17 cellular contexts compared by ENCODE assay signal in genomic region chr6:44162876-44163625, GRCh38. TPM values are rescaled to one million over a fixed set of nuclear protein-coding genes. Genes with fewer than 3 reads are reported as not detected.
DNase-seq lines count a peak whose midpoint lies in the region; ATAC-seq, FAIRE-seq and TF ChIP-seq lines count a peak whose summit lies in the region.
"Had no signal": no experiment of that assay in that cellular context is flagged by ENCODE, and none has a peak within 500 bp of the region (broad histone marks: within the 10 kb centered on the region; RNA-seq: fewer than 3 reads in every experiment).

No MANE protein-coding gene starts in this region.

- no peak overlapping the region for H3K4me3 Mint-ChIP-seq in activated CD8-positive, alpha-beta T cell treated with anti-CD3 and anti-CD28 coated beads, Interleukin-2, amount 10 ng/mL, durations not matched to agents 7 days and 5 days
- H3K4me3 Mint-ChIP-seq: HFFc6 had no signal

- H3K27ac ChIP-seq in HepG2 (ENCODE audit: extremely low read length, insufficient read depth, low read length) (no peak overlapping the region), right lobe of liver (no peak overlapping the region)

- TF ChIP-seq CTCF in HepG2 (CRISPR knock-in tag; IDR thresholded peaks at IDR 0.05), result no peak
- no peak for TF ChIP-seq CTCF in right lobe of liver (IDR thresholded peaks at IDR 0.05)

- no peak for FAIRE-seq in HepG2 (lab: Jason Lieb, UNC)

- TF ChIP-seq POLR2A in HepG2 (IDR thresholded peaks at IDR 0.05; ENCODE audit: insufficient read depth in 1 of 2, low read depth in 2 of 2, low read length in 2 of 2) (no peak), right lobe of liver (IDR thresholded peaks at IDR 0.05) (no peak)

- BruUV-seq in HepG2 (replicated peaks; lab: Mats Ljungman, UMichigan), result no TSS peak

- H3K27me3 Mint-ChIP-seq in activated CD8-positive, alpha-beta T cell treated with anti-CD3 and anti-CD28 coated beads, Interleukin-2, amount 10 ng/mL, durations not matched to agents 7 days and 5 days (ENCODE audit: low read depth), result peaks cover 16% of the 10 kb centered on the region

- peaks cover 12% of the 10 kb centered on the region for H3K4me1 Mint-ChIP-seq in activated CD8-positive, alpha-beta T cell treated with anti-CD3 and anti-CD28 coated beads, Interleukin-2, amount 10 ng/mL, durations not matched to agents 7 days and 5 days (ENCODE audit: low read depth)

- H3K4me3 ChIP-seq in HepG2 (replicated peaks in 1 of 3; ENCODE audit: insufficient read depth in 1 of 3, low read depth in 2 of 3, low read length in 3 of 3) (no peak overlapping the region), right lobe of liver (no peak overlapping the region)

- H3K9ac ChIP-seq in HepG2 (ENCODE audit: insufficient read depth, low read depth, low read length), result no peak overlapping the region

- no peaks in the 10 kb centered on the region for H3K9me3 Mint-ChIP-seq in activated CD8-positive, alpha-beta T cell treated with anti-CD3 and anti-CD28 coated beads, Interleukin-2, amount 10 ng/mL, durations not matched to agents 7 days and 5 days (ENCODE audit: insufficient read depth)
- H3K9me3 Mint-ChIP-seq: HFFc6 had no signal

- H3K9me3 ChIP-seq in HepG2 (ENCODE audit: low read length) (no peaks in the 10 kb centered on the region), right lobe of liver (no peaks in the 10 kb centered on the region)

- H2AFZ ChIP-seq in HepG2 (ENCODE audit: low read length), result no peak overlapping the region

- in situ Hi-C loops in HepG2 (cut with HindIII; ENCODE audit: extremely low pct_ligation_motif_present, low pct_unique_long_range_greater_than_20kb), result no loop called here

- H3K36me3 Mint-ChIP-seq in activated CD8-positive, alpha-beta T cell treated with anti-CD3 and anti-CD28 coated beads, Interleukin-2, amount 10 ng/mL, durations not matched to agents 7 days and 5 days (ENCODE audit: low read depth), result no peaks in the 10 kb centered on the region

- no peak overlapping the region for H3K27ac Mint-ChIP-seq in activated CD8-positive, alpha-beta T cell treated with anti-CD3 and anti-CD28 coated beads, Interleukin-2, amount 10 ng/mL, durations not matched to agents 7 days and 5 days
- H3K27ac Mint-ChIP-seq: HFFc6 had no signal

- POLR2A ChIA-PET in HepG2 (lab: Yijun Ruan, JAX), result interaction anchor here (0.7 kb wide), 1 partner anchor 84 kb away, joined by 3 read pairs; the partner anchor contains the start of gene HSP90AB1
- POLR2A ChIA-PET in activated CD8-positive, alpha-beta T cell treated with anti-CD3 and anti-CD28 coated beads, Interleukin-2, amount 10 ng/mL, durations not matched to agents 7 days and 5 days (lab: Charles Lee), result no interaction called here

- DNase-seq in HepG2 (ENCODE audit: low spot score), result no peak
- no peak for DNase-seq in right lobe of liver
- peak; percentile 44 for DNase-seq in ecto neural progenitor cell (ENCODE audit: low spot score)
- no peak for DNase-seq in left ventricle myocardium superior
- no peak for DNase-seq in activated CD8-positive, alpha-beta T cell treated with anti-CD3 and anti-CD28 coated beads, Interleukin-2, amount 10 ng/mL, durations not matched to agents 7 days and 5 days
- DNase-seq: 8988T, C1 segment of cervical spinal cord, DMS153, GOT3, HFFc6, NCI-H1417 treated with DMSO at 0.1 percent for 48 hours, NCI-H2029, NCI-H2171 treated with DMSO at 0.1 percent for 48 hours, NCI-H510A treated with DMSO at 0.1 percent for 48 hours, Right ventricle myocardium superior had no signal

- no peak overlapping the region for H3K4me2 ChIP-seq in HepG2 (ENCODE audit: low read depth, low read length)

- H3K27me3 ChIP-seq in HepG2 (ENCODE audit: control insufficient read depth in 1 of 2, insufficient read depth in 2 of 2, low read length in 2 of 2) (peaks cover 2 to 25% of the 10 kb centered on the region in 2 experiments; a peak in 4 of 5 replicates), right lobe of liver (no peaks in the 10 kb centered on the region)

- TF ChIP-seq EP300 in HepG2 (IDR thresholded peaks at IDR 0.05; ENCODE audit: low read depth in 2 of 2, low read length in 2 of 2), result no peak
- no peak for TF ChIP-seq EP300 in HepG2 (CRISPR knock-in tag; IDR thresholded peaks at IDR 0.05; ENCODE audit: borderline replicate concordance)

- H3K4me1 ChIP-seq in HepG2 (ENCODE audit: insufficient read depth, low read length) (peaks cover 71% of the 10 kb centered on the region), right lobe of liver (no peaks in the 10 kb centered on the region)

- WGBS in HepG2 (ENCODE audit: low lambda C conversion rate), result 29% methylated on average over 8 of the region's 8 CpGs
- WGBS in right lobe of liver (ENCODE audit: insufficient coverage, low coverage, low lambda C conversion rate, missing lambda C conversion rate), result 63% methylated on average over 4 of the region's 8 CpGs

- intact Hi-C loops in HepG2 (cut with micrococcal nuclease; ENCODE audit: unreplicated experiment) (no loop called here), right lobe of liver (cut with DNase I) (loop anchor here in 1 of 2 donors (10.0 kb wide), 1 partner anchor 182 kb away; the partner anchor contains the start of gene SPATS1), left ventricle myocardium superior (cut with micrococcal nuclease) (no loop called here)

- TF ChIP-seq RAD21 in HepG2 (CRISPR knock-in tag; IDR thresholded peaks at IDR 0.05), result no peak

- H3K79me2 ChIP-seq in HepG2 (ENCODE audit: insufficient read depth, low read length), result no peaks in the 10 kb centered on the region

- CTCF ChIA-PET in HepG2 (lab: Yijun Ruan, JAX; ENCODE audit: low intra/inter-chr PET ratio, low total read pairs), result no interaction called here
- CTCF ChIA-PET in activated CD8-positive, alpha-beta T cell treated with anti-CD3 and anti-CD28 coated beads, Interleukin-2, amount 10 ng/mL, durations not matched to agents 7 days and 5 days (lab: Charles Lee), result interaction anchor here (1.1 to 1.9 kb wide), 3 partner anchors 10 to 176 kb away, joined by 3 to 12 read pairs (median 3); no protein-coding TSS in a partner anchor

- no peak for ATAC-seq in HepG2
- ATAC-seq in right lobe of liver, result no peak
- ATAC-seq in left ventricle myocardium superior, result no peak
- no peak for ATAC-seq in activated CD8-positive, alpha-beta T cell treated with anti-CD3 and anti-CD28 coated beads, Interleukin-2, amount 10 ng/mL, durations not matched to agents 7 days and 5 days
- ATAC-seq in HG03135 (IDR thresholded peaks at IDR 0.05; ENCODE audit: unreplicated experiment), result no peak
- ATAC-seq: Panc1 had no signal

- H3K36me3 ChIP-seq in HepG2 (replicated peaks in 1 of 2; ENCODE audit: control insufficient read depth in 1 of 2, insufficient read depth in 2 of 2, low read length in 2 of 2) (no peaks in the 10 kb centered on the region), right lobe of liver (no peaks in the 10 kb centered on the region)

- no peaks in the 10 kb centered on the region for H4K20me1 ChIP-seq in HepG2 (ENCODE audit: insufficient read depth, low read length)

RNA-seq across cellular contexts. Expression of gene CAPN11, which starts 4.4 kb away (rescaled TPM):
- total RNA-seq in HepG2 (2016; rRNA removed; fragmentation: Illumina TruSeq; extraction: Trizol), result 0.07 TPM in 1 of 2 replicates, not detected in the other
- not detected in 2 replicates for total RNA-seq in HepG2 (2016; cell fraction: cytosol; rRNA removed; fragmentation: Illumina TruSeq; extraction: Trizol; ENCODE audit: low read depth)
- total RNA-seq in HepG2 (2016; cell fraction: insoluble cytoplasmic fraction; rRNA removed; fragmentation: Illumina TruSeq; extraction: Trizol), result not detected in 2 replicates
- not detected in 2 replicates for total RNA-seq in HepG2 (2016; cell fraction: membrane; rRNA removed; fragmentation: Illumina TruSeq; extraction: Trizol)
- total RNA-seq in HepG2 (2016; cell fraction: nucleus; rRNA removed; fragmentation: Illumina TruSeq; extraction: Trizol), result not detected in 2 replicates
- 0.11 and 0.13 TPM in 2 replicates for polyA plus RNA-seq in HepG2 (2011; rRNA removed)
- polyA plus RNA-seq in HepG2 (2011; cell fraction: cytosol; rRNA removed), result 0.03 and 0.05 TPM in 2 replicates
- 0.71 and 0.74 TPM in 2 replicates for polyA plus RNA-seq in HepG2 (2011; cell fraction: nucleus; rRNA removed)
- polyA plus RNA-seq in HepG2 (2012), result 0.07 and 0.09 TPM in 2 replicates
- not detected in 2 replicates for polyA plus RNA-seq in HepG2 (2016; cell fraction: cytosol; fragmentation: Illumina TruSeq; extraction: Trizol; ENCODE audit: low read depth)
- not detected in 2 replicates for polyA plus RNA-seq in HepG2 (2016; cell fraction: insoluble cytoplasmic fraction; fragmentation: Illumina TruSeq; extraction: Trizol; ENCODE audit: low read depth)
- polyA plus RNA-seq in HepG2 (2016; cell fraction: membrane; fragmentation: Illumina TruSeq; extraction: Trizol; ENCODE audit: low read depth), result not detected in 2 replicates
- not detected in 2 replicates for polyA plus RNA-seq in HepG2 (2016; cell fraction: nucleus; fragmentation: Illumina TruSeq; extraction: Trizol; ENCODE audit: insufficient read depth, low read depth)
- 0.07 TPM in 1 of 2 replicates, not detected in the other for polyA minus RNA-seq in HepG2 (2011; rRNA and poly(A)+ RNA removed; ENCODE audit: low replicate concordance)
- polyA minus RNA-seq in HepG2 (2011; cell fraction: cytosol; rRNA and poly(A)+ RNA removed), result not detected in 2 replicates
- polyA minus RNA-seq in HepG2 (2011; cell fraction: nucleus; rRNA and poly(A)+ RNA removed), result 0.37 TPM in 1 of 2 replicates, not detected in the other
- under 1 TPM in 2 of 6 experiments, not detected in 4; 0.22 to 0.31 TPM for total RNA-seq in right lobe of liver
- 0.40 TPM for total RNA-seq in left ventricle myocardium superior
- total RNA-seq in activated CD8-positive, alpha-beta T cell treated with anti-CD3 and anti-CD28 coated beads, Interleukin-2, amount 10 ng/mL, durations not matched to agents 7 days and 5 days, result under 1 TPM; 0.58 to 0.70 TPM
- total RNA-seq: HFFc6 had no signal

RNA-seq across cellular contexts. Expression of gene TMEM63B, which starts 35.7 kb away (rescaled TPM):
- total RNA-seq in HepG2 (2016; rRNA removed; fragmentation: Illumina TruSeq; extraction: Trizol) (13.9 and 27.4 TPM in 2 replicates), right lobe of liver (10 to 100 TPM; 30.6 to 41.0 (median 36.8) TPM), left ventricle myocardium superior (47.3 TPM)
- 5.1 and 5.8 TPM in 2 replicates for total RNA-seq in HepG2 (2016; cell fraction: cytosol; rRNA removed; fragmentation: Illumina TruSeq; extraction: Trizol; ENCODE audit: low read depth)
- 11.4 and 28.3 TPM in 2 replicates for total RNA-seq in HepG2 (2016; cell fraction: insoluble cytoplasmic fraction; rRNA removed; fragmentation: Illumina TruSeq; extraction: Trizol)
- 14.9 and 15.8 TPM in 2 replicates for total RNA-seq in HepG2 (2016; cell fraction: membrane; rRNA removed; fragmentation: Illumina TruSeq; extraction: Trizol)
- total RNA-seq in HepG2 (2016; cell fraction: nucleus; rRNA removed; fragmentation: Illumina TruSeq; extraction: Trizol), result 28.7 and 33.8 TPM in 2 replicates
- polyA plus RNA-seq in HepG2 (2011; rRNA removed), result 75.8 and 83.8 TPM in 2 replicates
- polyA plus RNA-seq in HepG2 (2011; cell fraction: cytosol; rRNA removed), result 81.0 and 82.0 TPM in 2 replicates
- 185 and 224 TPM in 2 replicates for polyA plus RNA-seq in HepG2 (2011; cell fraction: nucleus; rRNA removed)
- polyA plus RNA-seq in HepG2 (2012), result 37.7 and 41.7 TPM in 2 replicates
- polyA plus RNA-seq in HepG2 (2016; cell fraction: cytosol; fragmentation: Illumina TruSeq; extraction: Trizol; ENCODE audit: low read depth), result 5.0 and 5.6 TPM in 2 replicates
- polyA plus RNA-seq in HepG2 (2016; cell fraction: insoluble cytoplasmic fraction; fragmentation: Illumina TruSeq; extraction: Trizol; ENCODE audit: low read depth), result 13.6 and 16.8 TPM in 2 replicates
- polyA plus RNA-seq in HepG2 (2016; cell fraction: membrane; fragmentation: Illumina TruSeq; extraction: Trizol; ENCODE audit: low read depth), result 10.0 and 10.2 TPM in 2 replicates
- 69.5 and 76.1 TPM in 2 replicates for polyA plus RNA-seq in HepG2 (2016; cell fraction: nucleus; fragmentation: Illumina TruSeq; extraction: Trizol; ENCODE audit: insufficient read depth, low read depth)
- 62.2 and 179 TPM in 2 replicates for polyA minus RNA-seq in HepG2 (2011; rRNA and poly(A)+ RNA removed; ENCODE audit: low replicate concordance)
- 36.8 and 42.0 TPM in 2 replicates for polyA minus RNA-seq in HepG2 (2011; cell fraction: cytosol; rRNA and poly(A)+ RNA removed)
- polyA minus RNA-seq in HepG2 (2011; cell fraction: nucleus; rRNA and poly(A)+ RNA removed), result 36.6 and 36.8 TPM in 2 replicates
- total RNA-seq in activated CD8-positive, alpha-beta T cell treated with anti-CD3 and anti-CD28 coated beads, Interleukin-2, amount 10 ng/mL, durations not matched to agents 7 days and 5 days, result 10 to 100 TPM; 15.5 to 17.9 TPM

RNA-seq across cellular contexts. Expression of gene MRPL14, which starts 35.8 kb away (rescaled TPM):
- total RNA-seq in HepG2 (2016; rRNA removed; fragmentation: Illumina TruSeq; extraction: Trizol) (178 and 191 TPM in 2 replicates), right lobe of liver (10 to 100 TPM; 26.5 to 70.0 (median 35.4) TPM), left ventricle myocardium superior (38.8 TPM)
- total RNA-seq in HepG2 (2016; cell fraction: cytosol; rRNA removed; fragmentation: Illumina TruSeq; extraction: Trizol; ENCODE audit: low read depth), result 169 and 189 TPM in 2 replicates
- total RNA-seq in HepG2 (2016; cell fraction: insoluble cytoplasmic fraction; rRNA removed; fragmentation: Illumina TruSeq; extraction: Trizol), result 186 and 208 TPM in 2 replicates
- total RNA-seq in HepG2 (2016; cell fraction: membrane; rRNA removed; fragmentation: Illumina TruSeq; extraction: Trizol), result 148 and 200 TPM in 2 replicates
- total RNA-seq in HepG2 (2016; cell fraction: nucleus; rRNA removed; fragmentation: Illumina TruSeq; extraction: Trizol), result 65.1 and 65.8 TPM in 2 replicates
- 157 and 166 TPM in 2 replicates for polyA plus RNA-seq in HepG2 (2011; rRNA removed)
- 144 and 170 TPM in 2 replicates for polyA plus RNA-seq in HepG2 (2011; cell fraction: cytosol; rRNA removed)
- polyA plus RNA-seq in HepG2 (2011; cell fraction: nucleus; rRNA removed), result 42.8 and 46.0 TPM in 2 replicates
- polyA plus RNA-seq in HepG2 (2012), result 135 and 137 TPM in 2 replicates
- 114 and 150 TPM in 2 replicates for polyA plus RNA-seq in HepG2 (2016; cell fraction: cytosol; fragmentation: Illumina TruSeq; extraction: Trizol; ENCODE audit: low read depth)
- polyA plus RNA-seq in HepG2 (2016; cell fraction: insoluble cytoplasmic fraction; fragmentation: Illumina TruSeq; extraction: Trizol; ENCODE audit: low read depth), result 163 and 186 TPM in 2 replicates
- polyA plus RNA-seq in HepG2 (2016; cell fraction: membrane; fragmentation: Illumina TruSeq; extraction: Trizol; ENCODE audit: low read depth), result 111 and 143 TPM in 2 replicates
- 92.9 and 98.5 TPM in 2 replicates for polyA plus RNA-seq in HepG2 (2016; cell fraction: nucleus; fragmentation: Illumina TruSeq; extraction: Trizol; ENCODE audit: insufficient read depth, low read depth)
- 33.2 and 40.9 TPM in 2 replicates for polyA minus RNA-seq in HepG2 (2011; rRNA and poly(A)+ RNA removed; ENCODE audit: low replicate concordance)
- 22.7 and 28.4 TPM in 2 replicates for polyA minus RNA-seq in HepG2 (2011; cell fraction: cytosol; rRNA and poly(A)+ RNA removed)
- polyA minus RNA-seq in HepG2 (2011; cell fraction: nucleus; rRNA and poly(A)+ RNA removed), result 20.0 and 21.5 TPM in 2 replicates
- 10 to 100 TPM; 57.3 to 60.9 TPM for total RNA-seq in activated CD8-positive, alpha-beta T cell treated with anti-CD3 and anti-CD28 coated beads, Interleukin-2, amount 10 ng/mL, durations not matched to agents 7 days and 5 days

RNA-seq across cellular contexts. Expression of gene MYMX, which starts 53.7 kb away (rescaled TPM):
- not detected in 2 replicates for total RNA-seq in HepG2 (2016; rRNA removed; fragmentation: Illumina TruSeq; extraction: Trizol)
- not detected in 2 replicates for total RNA-seq in HepG2 (2016; cell fraction: cytosol; rRNA removed; fragmentation: Illumina TruSeq; extraction: Trizol; ENCODE audit: low read depth)
- not detected in 2 replicates for total RNA-seq in HepG2 (2016; cell fraction: insoluble cytoplasmic fraction; rRNA removed; fragmentation: Illumina TruSeq; extraction: Trizol)
- not detected in 2 replicates for total RNA-seq in HepG2 (2016; cell fraction: membrane; rRNA removed; fragmentation: Illumina TruSeq; extraction: Trizol)
- not detected in 2 replicates for total RNA-seq in HepG2 (2016; cell fraction: nucleus; rRNA removed; fragmentation: Illumina TruSeq; extraction: Trizol)
- 0.14 TPM in 1 of 2 replicates, not detected in the other for polyA plus RNA-seq in HepG2 (2011; rRNA removed)
- polyA plus RNA-seq in HepG2 (2011; cell fraction: cytosol; rRNA removed), result 0.09 TPM in 1 of 2 replicates, not detected in the other
- polyA plus RNA-seq in HepG2 (2011; cell fraction: nucleus; rRNA removed), result 0.24 TPM in 1 of 2 replicates, not detected in the other
- polyA plus RNA-seq in HepG2 (2012), result not detected in 2 replicates
- polyA plus RNA-seq in HepG2 (2016; cell fraction: cytosol; fragmentation: Illumina TruSeq; extraction: Trizol; ENCODE audit: low read depth), result not detected in 2 replicates
- not detected in 2 replicates for polyA plus RNA-seq in HepG2 (2016; cell fraction: insoluble cytoplasmic fraction; fragmentation: Illumina TruSeq; extraction: Trizol; ENCODE audit: low read depth)
- not detected in 2 replicates for polyA plus RNA-seq in HepG2 (2016; cell fraction: membrane; fragmentation: Illumina TruSeq; extraction: Trizol; ENCODE audit: low read depth)
- not detected in 2 replicates for polyA plus RNA-seq in HepG2 (2016; cell fraction: nucleus; fragmentation: Illumina TruSeq; extraction: Trizol; ENCODE audit: insufficient read depth, low read depth)
- not detected in 2 replicates for polyA minus RNA-seq in HepG2 (2011; rRNA and poly(A)+ RNA removed; ENCODE audit: low replicate concordance)
- not detected in 2 replicates for polyA minus RNA-seq in HepG2 (2011; cell fraction: cytosol; rRNA and poly(A)+ RNA removed)
- polyA minus RNA-seq in HepG2 (2011; cell fraction: nucleus; rRNA and poly(A)+ RNA removed), result not detected in 2 replicates
- total RNA-seq in right lobe of liver, result not detected
- total RNA-seq in left ventricle myocardium superior, result 0.67 TPM
- not detected for total RNA-seq in activated CD8-positive, alpha-beta T cell treated with anti-CD3 and anti-CD28 coated beads, Interleukin-2, amount 10 ng/mL, durations not matched to agents 7 days and 5 days
- total RNA-seq: HFFc6 had no signal
